ENCODE assay signal across 31 cellular contexts in genomic region chr12:94041833-94042232, GRCh38.
DNase-seq lines count a peak whose midpoint lies in the region; ATAC-seq and TF ChIP-seq lines count a peak whose summit lies in the region.
"Had no signal": no experiment of that assay in that cellular context is flagged by ENCODE, and none has a peak within 500 bp of the region (broad histone marks: within the 10 kb centered on the region; RNA-seq: fewer than 3 reads in every experiment).

No MANE protein-coding gene starts in this region.

- peaks cover 12% of the 10 kb centered on the region for H3K4me1 ChIP-seq in A673 (ENCODE audit: insufficient read depth, low read length, poor library complexity, severe bottlenecking)
- H3K4me1 ChIP-seq in foreskin keratinocyte: peaks cover 7% of the 10 kb centered on the region
- H3K4me1 ChIP-seq: A549, adrenal gland, body of pancreas, esophagus muscularis mucosa, gastrocnemius medialis had no signal

- H3K9me3 ChIP-seq in A673 (ENCODE audit: low read depth, low read length, poor library complexity, severe bottlenecking) (peaks cover 5% of the 10 kb centered on the region), SK-N-MC (ENCODE audit: low read depth, low read length) (no peaks in the 10 kb centered on the region)
- H3K9me3 ChIP-seq: body of pancreas, neutrophil had no signal

- CTCF ChIA-PET in A673 (lab: Charles Lee): no interaction called here
- CTCF ChIA-PET in activated CD8-positive, alpha-beta T cell treated with anti-CD3 and anti-CD28 coated beads, Interleukin-2, amount 10 ng/mL, durations not matched to agents 7 days and 5 days (lab: Charles Lee): no interaction called here

- intact Hi-C loops in A673 (cut with micrococcal nuclease; ENCODE audit: unreplicated experiment): no loop called here

- DNase-seq in A673 (ENCODE audit: low spot score) (peak; percentile 58), GM04504 (ENCODE audit: low read depth) (peak; percentile 3), SK-N-MC (ENCODE audit: low read depth, low spot score) (no peak), foreskin keratinocyte (no peak), retina (no peak)
- DNase-seq in stimulated activated effector memory CD8-positive, alpha-beta T cell treated with anti-CD3 and anti-CD28 coated beads, Interleukin-12 subunit alpha, Interleukin-12 subunit beta, amount 100 ng/mL, for 72 hours (ENCODE audit: low spot score in 2 of 2): no peak
- no peak for DNase-seq in activated CD8-positive, alpha-beta T cell treated with anti-CD3 and anti-CD28 coated beads, Interleukin-2, amount 10 ng/mL, durations not matched to agents 7 days and 5 days
- DNase-seq: activated CD8-positive, alpha-beta T cell treated with anti-CD3 and anti-CD28 coated beads for 36 hours; activated naive CD4-positive, alpha-beta T cell treated with anti-CD3 and anti-CD28 coated beads, Interleukin-2, amount 10 ng/mL, durations not matched to agents 7 days and 5 days; adrenal gland; body of pancreas; CD8-positive, alpha-beta T cell; DMS153; gastrocnemius medialis; Kasumi-1; mammary epithelial cell; MV-4-11; NCI-H1436; NCI-H2081 treated with DMSO at 0.1 percent for 48 hours; NCI-H446 treated with DMSO at 0.1 percent for 48 hours; stimulated activated CD4-positive, alpha-beta T cell treated with anti-CD3 and anti-CD28 coated beads, Interleukin-4, amount 100 ng/mL, for 24 hours had no signal

- TF ChIP-seq CTCF in A673 (conservative IDR thresholded peaks at IDR 0.05; ENCODE audit: low read depth, low read length): no peak
- TF ChIP-seq CTCF in foreskin keratinocyte (conservative IDR thresholded peaks at IDR 0.05): peak; percentile 3

- no peak overlapping the region for H3K27ac ChIP-seq in A673 (ENCODE audit: low read depth, low read length, poor library complexity, severe bottlenecking)
- H3K27ac ChIP-seq in SK-N-MC: peak overlapping the region; percentile 71
- no peak overlapping the region for H3K27ac ChIP-seq in foreskin keratinocyte
- H3K27ac ChIP-seq: A549, adrenal gland, body of pancreas, esophagus muscularis mucosa, gastrocnemius medialis, hepatocyte, neutrophil had no signal

- H3K36me3 Mint-ChIP-seq in stimulated activated effector memory CD8-positive, alpha-beta T cell treated with anti-CD3 and anti-CD28 coated beads, Interleukin-12 subunit alpha, Interleukin-12 subunit beta, amount 100 ng/mL, for 72 hours: no peaks in the 10 kb centered on the region
- no peaks in the 10 kb centered on the region for H3K36me3 Mint-ChIP-seq in activated CD8-positive, alpha-beta T cell treated with anti-CD3 and anti-CD28 coated beads, Interleukin-2, amount 10 ng/mL, durations not matched to agents 7 days and 5 days (ENCODE audit: low read depth)
- H3K36me3 Mint-ChIP-seq: activated naive CD4-positive, alpha-beta T cell treated with anti-CD3 and anti-CD28 coated beads, Interleukin-2, amount 10 ng/mL, durations not matched to agents 7 days and 5 days had no signal

- H3K27ac Mint-ChIP-seq in stimulated activated effector memory CD8-positive, alpha-beta T cell treated with anti-CD3 and anti-CD28 coated beads, Interleukin-12 subunit alpha, Interleukin-12 subunit beta, amount 100 ng/mL, for 72 hours: no peak overlapping the region
- no peak overlapping the region for H3K27ac Mint-ChIP-seq in activated CD8-positive, alpha-beta T cell treated with anti-CD3 and anti-CD28 coated beads, Interleukin-2, amount 10 ng/mL, durations not matched to agents 7 days and 5 days
- H3K27ac Mint-ChIP-seq: activated CD8-positive, alpha-beta T cell treated with anti-CD3 and anti-CD28 coated beads for 36 hours; activated naive CD4-positive, alpha-beta T cell treated with anti-CD3 and anti-CD28 coated beads, Interleukin-2, amount 10 ng/mL, durations not matched to agents 7 days and 5 days; activated T-helper 17 cell treated with anti-CD3 and anti-CD28 coated beads, Interleukin-2, amount 50 U/mL, for 72 hours; CD8-positive, alpha-beta T cell; dendritic cell treated with granulocyte-macrophage colony-stimulating factor and Interleukin-4, amounts not matched to agents 40 ng/mL and 50 ng/mL, for 4 days; progenitor cell of endocrine pancreas had no signal

- peaks cover 2% of the 10 kb centered on the region for H3K27me3 Mint-ChIP-seq in activated CD8-positive, alpha-beta T cell treated with anti-CD3 and anti-CD28 coated beads, Interleukin-2, amount 10 ng/mL, durations not matched to agents 7 days and 5 days (ENCODE audit: low read depth)
- H3K27me3 Mint-ChIP-seq: activated CD8-positive, alpha-beta T cell treated with anti-CD3 and anti-CD28 coated beads for 36 hours; activated T-helper 17 cell treated with anti-CD3 and anti-CD28 coated beads, Interleukin-2, amount 50 U/mL, for 72 hours; dendritic cell treated with granulocyte-macrophage colony-stimulating factor and Interleukin-4, amounts not matched to agents 40 ng/mL and 50 ng/mL, for 4 days; progenitor cell of endocrine pancreas had no signal

- peaks cover 2% of the 10 kb centered on the region for H3K9me3 Mint-ChIP-seq in stimulated activated effector memory CD8-positive, alpha-beta T cell treated with anti-CD3 and anti-CD28 coated beads, Interleukin-12 subunit alpha, Interleukin-12 subunit beta, amount 100 ng/mL, for 72 hours
- H3K9me3 Mint-ChIP-seq in activated CD8-positive, alpha-beta T cell treated with anti-CD3 and anti-CD28 coated beads, Interleukin-2, amount 10 ng/mL, durations not matched to agents 7 days and 5 days (ENCODE audit: insufficient read depth): peaks cover 5% of the 10 kb centered on the region
- H3K9me3 Mint-ChIP-seq: dendritic cell treated with granulocyte-macrophage colony-stimulating factor and Interleukin-4, amounts not matched to agents 40 ng/mL and 50 ng/mL, for 4 days had no signal

- no peak overlapping the region for H3K4me3 Mint-ChIP-seq in stimulated activated effector memory CD8-positive, alpha-beta T cell treated with anti-CD3 and anti-CD28 coated beads, Interleukin-12 subunit alpha, Interleukin-12 subunit beta, amount 100 ng/mL, for 72 hours
- no peak overlapping the region for H3K4me3 Mint-ChIP-seq in activated CD8-positive, alpha-beta T cell treated with anti-CD3 and anti-CD28 coated beads, Interleukin-2, amount 10 ng/mL, durations not matched to agents 7 days and 5 days
- H3K4me3 Mint-ChIP-seq: activated CD8-positive, alpha-beta T cell treated with anti-CD3 and anti-CD28 coated beads for 36 hours; activated naive CD4-positive, alpha-beta T cell treated with anti-CD3 and anti-CD28 coated beads, Interleukin-2, amount 10 ng/mL, durations not matched to agents 7 days and 5 days; activated T-helper 17 cell treated with anti-CD3 and anti-CD28 coated beads, Interleukin-2, amount 50 U/mL, for 72 hours; CD8-positive, alpha-beta T cell; dendritic cell treated with granulocyte-macrophage colony-stimulating factor and Interleukin-4, amounts not matched to agents 40 ng/mL and 50 ng/mL, for 4 days had no signal

- POLR2A ChIA-PET in A673 (lab: Charles Lee; ENCODE audit: low non-redundant PET): no interaction called here
- POLR2A ChIA-PET in activated CD8-positive, alpha-beta T cell treated with anti-CD3 and anti-CD28 coated beads, Interleukin-2, amount 10 ng/mL, durations not matched to agents 7 days and 5 days (lab: Charles Lee): no interaction called here

- BruUV-seq in A673 (replicated peaks; lab: Mats Ljungman, UMichigan): no TSS peak

- no peaks in the 10 kb centered on the region for H3K36me3 ChIP-seq in A673 (ENCODE audit: insufficient read depth, low read length, poor library complexity, severe bottlenecking)
- H3K36me3 ChIP-seq in SK-N-MC (ENCODE audit: insufficient read depth, low read length): no peaks in the 10 kb centered on the region
- H3K36me3 ChIP-seq: adrenal gland, esophagus muscularis mucosa, gastrocnemius medialis, neutrophil, tibial nerve had no signal

- no peak overlapping the region for H3K9ac ChIP-seq in SK-N-MC (ENCODE audit: insufficient read length)

- H3K4me3 ChIP-seq in A673 (ENCODE audit: low read depth, low read length, poor library complexity, severe bottlenecking) (no peak overlapping the region), SK-N-MC (no peak overlapping the region)
- H3K4me3 ChIP-seq: A549, adrenal gland, body of pancreas, esophagus muscularis mucosa, gastrocnemius medialis, hepatocyte, tibial nerve had no signal

- H3K27me3 ChIP-seq in A673 (replicated peaks; ENCODE audit: insufficient read depth, low read depth, low read length, poor library complexity) (no peaks in the 10 kb centered on the region), foreskin keratinocyte (no peaks in the 10 kb centered on the region)
- H3K27me3 ChIP-seq: adrenal gland, body of pancreas, esophagus muscularis mucosa, gastrocnemius medialis, hepatocyte, neutrophil, tibial nerve had no signal

- H3K4me1 Mint-ChIP-seq in stimulated activated effector memory CD8-positive, alpha-beta T cell treated with anti-CD3 and anti-CD28 coated beads, Interleukin-12 subunit alpha, Interleukin-12 subunit beta, amount 100 ng/mL, for 72 hours: no peaks in the 10 kb centered on the region
- no peaks in the 10 kb centered on the region for H3K4me1 Mint-ChIP-seq in activated CD8-positive, alpha-beta T cell treated with anti-CD3 and anti-CD28 coated beads, Interleukin-2, amount 10 ng/mL, durations not matched to agents 7 days and 5 days (ENCODE audit: low read depth)
- H3K4me1 Mint-ChIP-seq: activated naive CD4-positive, alpha-beta T cell treated with anti-CD3 and anti-CD28 coated beads, Interleukin-2, amount 10 ng/mL, durations not matched to agents 7 days and 5 days; activated T-helper 17 cell treated with anti-CD3 and anti-CD28 coated beads, Interleukin-2, amount 50 U/mL, for 72 hours had no signal

- ATAC-seq in foreskin keratinocyte: no peak
- no peak for ATAC-seq in GM18519 (IDR thresholded peaks at IDR 0.05; ENCODE audit: low FRiP score, unreplicated experiment)
- no peak for ATAC-seq in stimulated activated effector memory CD8-positive, alpha-beta T cell treated with anti-CD3 and anti-CD28 coated beads, Interleukin-12 subunit alpha, Interleukin-12 subunit beta, amount 100 ng/mL, for 72 hours
- no peak for ATAC-seq in activated CD8-positive, alpha-beta T cell treated with anti-CD3 and anti-CD28 coated beads, Interleukin-2, amount 10 ng/mL, durations not matched to agents 7 days and 5 days
- ATAC-seq: A549; activated CD8-positive, alpha-beta T cell treated with anti-CD3 and anti-CD28 coated beads for 36 hours; activated T-helper 17 cell treated with anti-CD3 and anti-CD28 coated beads, Interleukin-2, amount 50 U/mL, for 72 hours; body of pancreas; CD8-positive, alpha-beta T cell; gastrocnemius medialis; HCT116 had no signal

Comparison
In these comparisons a context has a peak if more than half of its experiments do, and no peak if none do; other contexts are left out.
1. DNase-seq: peak in A673 (single experiment) and GM04504 (single experiment); none in SK-N-MC (single experiment), foreskin keratinocyte (0 of 2), retina (single experiment), stimulated activated effector memory CD8-positive, alpha-beta T cell treated with anti-CD3 and anti-CD28 coated beads, Interleukin-12 subunit alpha, Interleukin-12 subunit beta, amount 100 ng/mL, for 72 hours (0 of 2) and activated CD8-positive, alpha-beta T cell treated with anti-CD3 and anti-CD28 coated beads, Interleukin-2, amount 10 ng/mL, durations not matched to agents 7 days and 5 days (single experiment).